10 cellular contexts compared by ENCODE assay signal in genomic region chr11:18769802-18770456, GRCh38. TPM values are rescaled to one million over a fixed set of nuclear protein-coding genes. Genes with fewer than 3 reads are reported as not detected.
DNase-seq lines count a peak whose midpoint lies in the region; ATAC-seq and TF ChIP-seq lines count a peak whose summit lies in the region.
"Had no signal": no experiment of that assay in that cellular context is flagged by ENCODE, and none has a peak within 500 bp of the region (broad histone marks: within the 10 kb centered on the region; RNA-seq: fewer than 3 reads in every experiment).

No MANE protein-coding gene starts in this region.

- ATAC-seq in GM19025 (IDR thresholded peaks at IDR 0.05; ENCODE audit: low read depth, unreplicated experiment) (peak; percentile 70), GM21526 (IDR thresholded peaks at IDR 0.05; ENCODE audit: low FRiP score, unreplicated experiment) (no peak)

- 50 to 52% methylated on average over 8 of the region's 8 CpGs for WGBS in lower leg skin, 2 donors

- no peaks in the 10 kb centered on the region for H3K27me3 Mint-ChIP-seq in progenitor cell of endocrine pancreas
- peaks cover 24% of the 10 kb centered on the region for H3K27me3 Mint-ChIP-seq in HFFc6 (ENCODE audit: insufficient read depth)

- H3K9me3 Mint-ChIP-seq in progenitor cell of endocrine pancreas (ENCODE audit: low read depth): no peaks in the 10 kb centered on the region
- peaks cover 3% of the 10 kb centered on the region; the same call in 1 of the 2 replicates for H3K9me3 Mint-ChIP-seq in HFFc6

- no peak for TF ChIP-seq POLR2A in lower leg skin (IDR thresholded peaks at IDR 0.05)

- peaks cover 19% of the 10 kb centered on the region for H3K4me1 ChIP-seq in HUES6 (ENCODE audit: control insufficient read depth, insufficient read depth, low read length)

- no peaks in the 10 kb centered on the region for H3K9me3 ChIP-seq in HUES6 (ENCODE audit: control insufficient read depth, insufficient read depth, low read depth, low read length)

- peak overlapping the region; percentile 82 for H3K27ac Mint-ChIP-seq in progenitor cell of endocrine pancreas
- no peak overlapping the region for H3K27ac Mint-ChIP-seq in HFFc6

- H3K27ac ChIP-seq in HUES6 (ENCODE audit: low read depth, low read length): no peak overlapping the region

- intact Hi-C loops in lower leg skin (cut with DNase I; ENCODE audit: low total_unique reads): no loop called here

- TF ChIP-seq CTCF in progenitor cell of endocrine pancreas (IDR thresholded peaks at IDR 0.05; ENCODE audit: unreplicated experiment) (no peak), HFFc6 (IDR thresholded peaks at IDR 0.05) (no peak), lower leg skin (IDR thresholded peaks at IDR 0.05) (no peak)

- peaks cover 4% of the 10 kb centered on the region for H3K4me1 Mint-ChIP-seq in progenitor cell of endocrine pancreas (ENCODE audit: low read depth)
- H3K4me1 Mint-ChIP-seq in HFFc6 (ENCODE audit: low read depth): peaks cover 37% of the 10 kb centered on the region

- peak overlapping the region; percentile 34 for H3K9ac ChIP-seq in HUES6 (ENCODE audit: low read length)

- H3K4me3 ChIP-seq in H7 (ENCODE audit: insufficient read depth, low read depth, low read length) (no peak overlapping the region), HUES6 (ENCODE audit: low read depth, low read length) (no peak overlapping the region), lower leg skin (ENCODE audit: low read depth, poor library complexity, severe bottlenecking) (no peak overlapping the region)

- H3K27me3 ChIP-seq in H7 (ENCODE audit: control insufficient read depth, insufficient read depth, low read length) (no peaks in the 10 kb centered on the region), HUES6 (ENCODE audit: control insufficient read depth, insufficient read depth, low read length) (peaks cover 3% of the 10 kb centered on the region; the same call in 1 of the 2 replicates)

- H3K36me3 Mint-ChIP-seq in progenitor cell of endocrine pancreas (ENCODE audit: insufficient read depth): no peaks in the 10 kb centered on the region
- no peaks in the 10 kb centered on the region for H3K36me3 Mint-ChIP-seq in HFFc6 (ENCODE audit: low read depth)

- H3K4me3 Mint-ChIP-seq in progenitor cell of endocrine pancreas (ENCODE audit: low read depth): no peak overlapping the region
- no peak overlapping the region for H3K4me3 Mint-ChIP-seq in HFFc6

- DNase-seq in H7: peak; percentile 58
- no peak for DNase-seq in progenitor cell of endocrine pancreas (ENCODE audit: low spot score, unreplicated experiment)
- no peak for DNase-seq in HFFc6
- no peak for DNase-seq in lower leg skin (ENCODE audit: low spot score in 2 of 2)
- DNase-seq: activated effector memory CD4-positive, alpha-beta T cell treated with anti-CD3 and anti-CD28 coated beads, Interleukin-2, amount 50 U/mL, for 16 hours; occipital lobe had no signal

- no peaks in the 10 kb centered on the region for H3K36me3 ChIP-seq in H7 (replicated peaks; ENCODE audit: control insufficient read depth, insufficient read depth, low read length)
- no peaks in the 10 kb centered on the region for H3K36me3 ChIP-seq in HUES6 (ENCODE audit: control insufficient read depth, insufficient read depth, low read length)

RNA-seq across cellular contexts. Expression of gene PTPN5, which starts 21.7 kb away (rescaled TPM):
- 1.7 and 3.0 TPM in 2 replicates for total RNA-seq in H7 (2014; rRNA removed; shearing (Covaris generic))
- total RNA-seq in progenitor cell of endocrine pancreas (11.3 and 12.6 TPM in 2 replicates), lower leg skin (1 to 10 TPM in 1 of 4 donors, under 1 TPM in 2, not detected in 1; 0.29 to 2.7 (median 0.69) TPM)
- not detected for total RNA-seq in HFFc6 (2021; fragmentation: NEBNext Ultra II Directional; extraction: Animal tissue kit (Norgen Biotek cat#: 25700))
- total RNA-seq: G401 had no signal

RNA-seq across cellular contexts. Expression of gene IGSF22, which starts 43.9 kb away (rescaled TPM):
- 0.07 and 0.76 TPM in 2 replicates for total RNA-seq in H7 (2014; rRNA removed; shearing (Covaris generic))
- total RNA-seq in progenitor cell of endocrine pancreas (0.44 and 1.3 TPM in 2 replicates), lower leg skin (under 1 TPM in 3 of 4 donors, not detected in 1; 0.15 to 0.68 (median 0.34) TPM)
- not detected for total RNA-seq in HFFc6 (2021; fragmentation: NEBNext Ultra II Directional; extraction: Animal tissue kit (Norgen Biotek cat#: 25700))
- total RNA-seq: G401 had no signal
